ENCODE assay signal across 27 cellular contexts in the genomic region with DNA sequence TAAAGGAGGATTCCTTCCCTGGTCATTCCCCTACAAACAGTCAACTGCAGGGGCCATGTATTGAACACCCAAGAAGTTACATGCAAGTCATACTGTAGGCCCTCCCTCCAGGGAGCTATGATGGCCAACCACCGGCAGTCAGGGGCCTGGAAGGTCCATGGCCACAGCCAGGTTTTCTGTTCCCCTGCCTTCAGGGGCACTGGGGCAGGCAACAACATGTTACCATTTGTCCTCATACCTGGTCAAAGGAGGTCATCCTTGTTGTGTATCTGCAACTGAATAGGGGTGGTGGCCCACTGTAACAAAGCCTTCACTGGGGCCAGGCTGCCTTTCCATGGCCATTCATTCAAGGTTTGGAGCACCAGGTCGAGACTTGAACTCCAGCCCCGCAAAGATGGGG.
"Had no signal": no experiment of that assay in that cellular context is flagged by ENCODE, and none has a peak within 500 bp of the region (broad histone marks: within the 10 kb centered on the region; RNA-seq: fewer than 3 reads in every experiment).

No MANE protein-coding gene starts in this region.

- H3K4me1 ChIP-seq: stomach, suprapubic skin, testis, thyroid gland, tibial artery, tibial nerve, transverse colon, upper lobe of left lung, upper lobe of right lung, uterus, vagina had no signal

- DNase-seq: stimulated activated CD4-positive, alpha-beta T cell treated with anti-CD3 and anti-CD28 coated beads, Interleukin-2, amount 100 ng/mL, for 24 hours; stimulated activated CD4-positive, alpha-beta T cell treated with anti-CD3 and anti-CD28 coated beads, Interleukin-2, amount 100 ng/mL, for 48 hours; stimulated activated CD4-positive, alpha-beta T cell treated with anti-CD3 and anti-CD28 coated beads, Interleukin-4, amount 100 ng/mL, for 1 hour; stimulated activated CD4-positive, alpha-beta T cell treated with anti-CD3 and anti-CD28 coated beads, Interleukin-4, amount 100 ng/mL, for 24 hours; stimulated activated CD4-positive, alpha-beta T cell treated with anti-CD3 and anti-CD28 coated beads, Interleukin-4, amount 100 ng/mL, for 4 hours; stimulated activated CD8-positive, alpha-beta memory T cell treated with anti-CD3 and anti-CD28 coated beads, Interleukin-4, amount 100 ng/mL, for 48 hours; stimulated activated naive B cell treated with anti-CD40 and anti-IgM and Interleukin-4, amounts not matched to agents 10 μg/mL and 1 μg/mL and 100 μg/mL, for 72 hours; stimulated activated naive CD4-positive, alpha-beta T cell; stimulated activated naive CD4-positive, alpha-beta T cell treated with Interleukin-2 at 50 U/mL for 16 hours; stomach; substantia nigra; testis; thyroid gland; tibial artery; transverse colon; trophoblast cell; upper lobe of left lung; upper lobe of right lung; uterus had no signal

- H3K4me3 Mint-ChIP-seq: stimulated activated effector memory CD8-positive, alpha-beta T cell treated with anti-CD3 and anti-CD28 coated beads, Interleukin-12 subunit alpha, Interleukin-12 subunit beta, amount 100 ng/mL, for 72 hours; stimulated activated memory B cell treated with anti-CD40 and anti-IgM and Interleukin-4, amounts not matched to agents 10 μg/mL and 1 μg/mL and 100 μg/mL, for 72 hours; stimulated activated naive B cell treated with anti-CD40 and anti-IgM and Interleukin-4, amounts not matched to agents 10 μg/mL and 1 μg/mL and 100 μg/mL, for 72 hours; stimulated activated naive CD8-positive, alpha-beta T cell treated with anti-CD3 and anti-CD28 coated beads, Interleukin-15, Interleukin-2, amounts not matched to agents 100 ng/mL and 50 ng/mL, for 24 hours; type B pancreatic cell had no signal

- ATAC-seq: stimulated activated effector memory CD8-positive, alpha-beta T cell treated with anti-CD3 and anti-CD28 coated beads, Interleukin-12 subunit alpha, Interleukin-12 subunit beta, amount 100 ng/mL, for 72 hours; stimulated activated memory B cell treated with anti-CD40 and anti-IgM and Interleukin-4, amounts not matched to agents 10 μg/mL and 1 μg/mL and 100 μg/mL, for 72 hours; stimulated activated naive B cell treated with anti-CD40 and anti-IgM and Interleukin-4, amounts not matched to agents 10 μg/mL and 1 μg/mL and 100 μg/mL, for 72 hours; upper lobe of right lung had no signal

- H3K9me3 ChIP-seq: testis, thoracic aorta, thyroid gland, tibial nerve, transverse colon, upper lobe of right lung, uterus, vagina had no signal

- H3K4me3 ChIP-seq: stomach, suprapubic skin, testis, thoracic aorta, thyroid gland, tibial artery, tibial nerve, transverse colon, upper lobe of left lung, upper lobe of right lung, uterus, vagina had no signal

- H3K27me3 ChIP-seq: stomach, suprapubic skin, testis, thyroid gland, tibial artery, tibial nerve, transverse colon, upper lobe of left lung, upper lobe of right lung, uterus, vagina had no signal

- H3K27ac ChIP-seq: stomach, suprapubic skin, testis, thoracic aorta, thyroid gland, tibial artery, tibial nerve, transverse colon, upper lobe of left lung, upper lobe of right lung, uterus, vagina had no signal

- H3K27ac Mint-ChIP-seq: stimulated activated effector memory CD8-positive, alpha-beta T cell treated with anti-CD3 and anti-CD28 coated beads, Interleukin-12 subunit alpha, Interleukin-12 subunit beta, amount 100 ng/mL, for 72 hours; stimulated activated memory B cell treated with anti-CD40 and anti-IgM and Interleukin-4, amounts not matched to agents 10 μg/mL and 1 μg/mL and 100 μg/mL, for 72 hours; stimulated activated naive B cell treated with anti-CD40 and anti-IgM and Interleukin-4, amounts not matched to agents 10 μg/mL and 1 μg/mL and 100 μg/mL, for 72 hours; stimulated activated naive CD8-positive, alpha-beta T cell treated with anti-CD3 and anti-CD28 coated beads, Interleukin-15, Interleukin-2, amounts not matched to agents 100 ng/mL and 50 ng/mL, for 24 hours; type B pancreatic cell had no signal

- H3K4me1 Mint-ChIP-seq: stimulated activated effector memory CD8-positive, alpha-beta T cell treated with anti-CD3 and anti-CD28 coated beads, Interleukin-12 subunit alpha, Interleukin-12 subunit beta, amount 100 ng/mL, for 72 hours; stimulated activated memory B cell treated with anti-CD40 and anti-IgM and Interleukin-4, amounts not matched to agents 10 μg/mL and 1 μg/mL and 100 μg/mL, for 72 hours; stimulated activated naive B cell treated with anti-CD40 and anti-IgM and Interleukin-4, amounts not matched to agents 10 μg/mL and 1 μg/mL and 100 μg/mL, for 72 hours had no signal

- H3K36me3 ChIP-seq: stomach, suprapubic skin, thoracic aorta, thyroid gland, tibial artery, tibial nerve, transverse colon, upper lobe of left lung, upper lobe of right lung, uterus, vagina had no signal

- H3K9me3 Mint-ChIP-seq: stimulated activated naive CD8-positive, alpha-beta T cell treated with anti-CD3 and anti-CD28 coated beads, Interleukin-15, Interleukin-2, amounts not matched to agents 100 ng/mL and 50 ng/mL, for 24 hours had no signal

- H3K27me3 Mint-ChIP-seq: stimulated activated memory B cell treated with anti-CD40 and anti-IgM and Interleukin-4, amounts not matched to agents 10 μg/mL and 1 μg/mL and 100 μg/mL, for 72 hours; stimulated activated naive CD8-positive, alpha-beta T cell treated with anti-CD3 and anti-CD28 coated beads, Interleukin-15, Interleukin-2, amounts not matched to agents 100 ng/mL and 50 ng/mL, for 24 hours; type B pancreatic cell had no signal
